27 cellular contexts compared by ENCODE assay signal in the genomic region with DNA sequence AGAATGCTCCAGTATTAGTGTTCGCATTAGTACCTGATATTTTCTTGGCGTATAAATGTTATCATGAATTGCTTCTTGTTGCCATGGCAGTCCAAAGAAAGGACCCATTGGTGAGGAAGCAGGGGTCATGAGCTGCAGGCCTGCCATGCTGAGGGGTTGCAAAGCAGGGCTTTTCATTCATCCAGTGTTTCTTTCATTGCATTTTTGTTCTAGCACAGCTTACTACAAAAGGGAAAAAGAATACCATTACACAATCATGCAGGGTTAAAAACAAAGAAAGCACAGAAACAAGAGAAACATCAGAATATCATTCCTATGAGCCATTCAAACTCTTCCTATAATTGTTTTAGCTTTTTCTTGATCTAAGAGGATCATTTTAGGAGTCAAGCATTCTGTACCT. TPM values are rescaled to one million over a fixed set of nuclear protein-coding genes. Genes with fewer than 3 reads are reported as not detected.
DNase-seq lines count a peak whose midpoint lies in the region; ATAC-seq and TF ChIP-seq lines count a peak whose summit lies in the region.
"Had no signal": no experiment of that assay in that cellular context is flagged by ENCODE, and none has a peak within 500 bp of the region (broad histone marks: within the 10 kb centered on the region; RNA-seq: fewer than 3 reads in every experiment).

No MANE protein-coding gene starts in this region.

- H3K27ac ChIP-seq in endodermal cell (ENCODE audit: low read depth, low read length), result peak overlapping the region; percentile 90
- H3K27ac ChIP-seq: breast epithelium, Peyer's patch, right lobe of liver had no signal

- POLR2A ChIA-PET in naive thymus-derived CD8-positive, alpha-beta T cell (lab: Charles Lee), result no interaction called here

- H3K27ac Mint-ChIP-seq in endodermal cell (no peak overlapping the region), neural crest cell (ENCODE audit: unreplicated experiment) (peak overlapping the region; percentile 96), natural killer cell (peak overlapping the region in 1 of 2 donors; percentile 16)
- peak overlapping the region in 2 of 10 donors; percentile 54 to 74 for H3K27ac Mint-ChIP-seq in naive thymus-derived CD8-positive, alpha-beta T cell
- H3K27ac Mint-ChIP-seq: activated CD4-positive, alpha-beta memory T cell treated with anti-CD3 and anti-CD28 coated beads, Interleukin-2, amount 10 ng/mL, durations not matched to agents 7 days and 5 days; stimulated activated naive CD8-positive, alpha-beta T cell treated with anti-CD3 and anti-CD28 coated beads, Interleukin-15, Interleukin-2, amounts not matched to agents 100 ng/mL and 50 ng/mL, for 24 hours; T-cell had no signal

- TF ChIP-seq CTCF in endodermal cell (conservative IDR thresholded peaks at IDR 0.05) (no peak), neural crest cell (conservative IDR thresholded peaks at IDR 0.05) (no peak), natural killer cell (IDR thresholded peaks at IDR 0.05) (no peak)

- peaks cover 33% of the 10 kb centered on the region for H3K4me1 ChIP-seq in adipocyte (ENCODE audit: control insufficient read depth, insufficient read depth, low read length)
- peaks cover 9% of the 10 kb centered on the region for H3K4me1 ChIP-seq in endodermal cell (ENCODE audit: control insufficient read depth, insufficient read depth, low read length)
- H3K4me1 ChIP-seq: BE2C, breast epithelium, Caco-2 had no signal

- 40 to 90% methylated on average over 1 to 2 of the region's 2 CpGs for WGBS in endodermal cell (ENCODE audit: insufficient coverage in 1 of 2, insufficient read length in 1 of 2), 2 experiments

- H3K36me3 ChIP-seq in adipocyte (ENCODE audit: control insufficient read depth, insufficient read depth, low read length, severe bottlenecking) (peaks cover 46% of the 10 kb centered on the region), endodermal cell (ENCODE audit: control insufficient read depth, insufficient read depth, low read length) (peaks cover 65% of the 10 kb centered on the region)
- H3K36me3 ChIP-seq: breast epithelium had no signal

- H3K4me1 Mint-ChIP-seq in endodermal cell (peaks cover 14% of the 10 kb centered on the region), neural crest cell (peaks cover 65% of the 10 kb centered on the region), natural killer cell (peaks cover 46 to 54% of the 10 kb centered on the region in 2 donors)
- peaks cover 30 to 57% (median 48%) of the 10 kb centered on the region in 4 donors for H3K4me1 Mint-ChIP-seq in naive thymus-derived CD8-positive, alpha-beta T cell

- H3K9me3 ChIP-seq in adipocyte (ENCODE audit: control insufficient read depth, low read length) (no peaks in the 10 kb centered on the region), endodermal cell (ENCODE audit: control insufficient read depth, low read length) (no peaks in the 10 kb centered on the region)
- H3K9me3 ChIP-seq: BE2C, breast epithelium, Caco-2, Peyer's patch, right lobe of liver had no signal

- H3K27me3 ChIP-seq in adipocyte (replicated peaks; ENCODE audit: control insufficient read depth, insufficient read depth, low read length) (no peaks in the 10 kb centered on the region), endodermal cell (ENCODE audit: control insufficient read depth, insufficient read depth, low read length, poor library complexity, severe bottlenecking) (no peaks in the 10 kb centered on the region)
- H3K27me3 ChIP-seq: BE2C, breast epithelium, Peyer's patch, right lobe of liver had no signal

- ATAC-seq in natural killer cell, result no peak
- no peak for ATAC-seq in naive thymus-derived CD8-positive, alpha-beta T cell
- ATAC-seq: GM12878, right lobe of liver, T-cell had no signal

- peak; percentile 69 for DNase-seq in Ammon's horn (ENCODE audit: low spot score)
- DNase-seq in adipocyte (ENCODE audit: low read depth), result peak; percentile 45
- no peak for DNase-seq in endodermal cell
- peak; percentile 26 for DNase-seq in neural crest cell (ENCODE audit: low read depth, low spot score)
- DNase-seq in natural killer cell, result no peak
- DNase-seq in COLO668 (lab: John Stamatoyannopoulos, UW; ENCODE audit: unreplicated experiment), result no peak
- no peak for DNase-seq in naive thymus-derived CD8-positive, alpha-beta T cell
- DNase-seq in DMS53 treated with DMSO at 0.1 percent for 48 hours (lab: John Stamatoyannopoulos, UW; ENCODE audit: unreplicated experiment), result no peak
- DNase-seq: activated CD4-positive, alpha-beta memory T cell treated with anti-CD3 and anti-CD28 coated beads, Interleukin-2, amount 10 ng/mL, durations not matched to agents 7 days and 5 days; activated effector memory CD4-positive, alpha-beta T cell treated with Interleukin-2 at 50 U/mL for 16 hours; BE2C; Caco-2; cortex of kidney; DND-41; H7; NCI-H1092 treated with DMSO at 0.1 percent for 48 hours; NCI-H1930; NCI-H526 treated with DMSO at 0.1 percent for 48 hours; Peyer's patch; right lobe of liver; SIG-M5; T-cell; trophoblast cell had no signal

- intact Hi-C loops in natural killer cell (cut with micrococcal nuclease), result no loop called here

- no peak overlapping the region for H3K9ac ChIP-seq in adipocyte (ENCODE audit: low read length)
- no peak overlapping the region for H3K9ac ChIP-seq in endodermal cell (ENCODE audit: extremely low read depth, low read length, poor library complexity, severe bottlenecking)

- H3K4me3 ChIP-seq in adipocyte (ENCODE audit: low read length) (no peak overlapping the region), endodermal cell (ENCODE audit: low read length) (no peak overlapping the region)
- H3K4me3 ChIP-seq: breast epithelium, GM12878, Peyer's patch, right lobe of liver had no signal

- no peaks in the 10 kb centered on the region for H3K9me3 Mint-ChIP-seq in endodermal cell
- no peaks in the 10 kb centered on the region for H3K9me3 Mint-ChIP-seq in neural crest cell
- H3K9me3 Mint-ChIP-seq in natural killer cell, result no peaks in the 10 kb centered on the region
- H3K9me3 Mint-ChIP-seq in naive thymus-derived CD8-positive, alpha-beta T cell, result no peaks in the 10 kb centered on the region
- H3K9me3 Mint-ChIP-seq: activated CD4-positive, alpha-beta memory T cell treated with anti-CD3 and anti-CD28 coated beads, Interleukin-2, amount 10 ng/mL, durations not matched to agents 7 days and 5 days; nephron; stimulated activated naive CD8-positive, alpha-beta T cell treated with anti-CD3 and anti-CD28 coated beads, Interleukin-15, Interleukin-2, amounts not matched to agents 100 ng/mL and 50 ng/mL, for 24 hours; T-cell had no signal

- H3K27me3 Mint-ChIP-seq in endodermal cell (ENCODE audit: insufficient read depth) (no peaks in the 10 kb centered on the region), neural crest cell (ENCODE audit: low read depth) (no peaks in the 10 kb centered on the region), natural killer cell (ENCODE audit: low read depth in 2 of 2) (no peaks in the 10 kb centered on the region)
- no peaks in the 10 kb centered on the region for H3K27me3 Mint-ChIP-seq in naive thymus-derived CD8-positive, alpha-beta T cell
- H3K27me3 Mint-ChIP-seq: activated CD4-positive, alpha-beta memory T cell treated with anti-CD3 and anti-CD28 coated beads, Interleukin-2, amount 10 ng/mL, durations not matched to agents 7 days and 5 days; stimulated activated naive CD8-positive, alpha-beta T cell treated with anti-CD3 and anti-CD28 coated beads, Interleukin-15, Interleukin-2, amounts not matched to agents 100 ng/mL and 50 ng/mL, for 24 hours; T-cell had no signal

- H3K4me3 Mint-ChIP-seq in endodermal cell, result no peak overlapping the region
- H3K4me3 Mint-ChIP-seq in neural crest cell, result peak overlapping the region; percentile 88
- H3K4me3 Mint-ChIP-seq in natural killer cell, result no peak overlapping the region
- no peak overlapping the region for H3K4me3 Mint-ChIP-seq in naive thymus-derived CD8-positive, alpha-beta T cell
- H3K4me3 Mint-ChIP-seq: activated CD4-positive, alpha-beta memory T cell treated with anti-CD3 and anti-CD28 coated beads, Interleukin-2, amount 10 ng/mL, durations not matched to agents 7 days and 5 days; nephron; stimulated activated naive CD8-positive, alpha-beta T cell treated with anti-CD3 and anti-CD28 coated beads, Interleukin-15, Interleukin-2, amounts not matched to agents 100 ng/mL and 50 ng/mL, for 24 hours; T-cell had no signal

- H3K36me3 Mint-ChIP-seq in endodermal cell (ENCODE audit: low read depth) (peaks cover 26% of the 10 kb centered on the region), neural crest cell (ENCODE audit: low read depth) (peaks cover 9% of the 10 kb centered on the region), natural killer cell (peaks cover 24% of the 10 kb centered on the region)
- peaks cover 0 to 74% (median 17%) of the 10 kb centered on the region in 3 donors for H3K36me3 Mint-ChIP-seq in naive thymus-derived CD8-positive, alpha-beta T cell

RNA-seq across cellular contexts. Expression of a gene that starts 24.0 kb away (rescaled TPM):
- 10 to 100 TPM; 66.1 to 69.2 TPM for total RNA-seq in endodermal cell
- 53.6 TPM for polyA plus RNA-seq in endodermal cell (2013, experiment 1 of 2)
- polyA plus RNA-seq in endodermal cell (2013, experiment 2 of 2), result 53.5 TPM
- 104 and 115 TPM in 2 replicates for total RNA-seq in neural crest cell
- total RNA-seq in natural killer cell, result 10 to 100 TPM; 47.7 to 59.3 (median 52.9) TPM
- 10 to 100 TPM; 64.2 to 68.2 TPM for total RNA-seq in naive thymus-derived CD8-positive, alpha-beta T cell
- polyA plus RNA-seq in naive thymus-derived CD8-positive, alpha-beta T cell, result 10 to 100 TPM in 1 of 3 donors, 1 to 10 TPM in 2; 9.4 to 10.1 (median 10.0) TPM

Comparison
In these comparisons a context has a peak if more than half of its experiments do, and no peak if none do; other contexts are left out.
1. DNase-seq: peak in Ammon's horn (single experiment), adipocyte (single experiment) and neural crest cell (single experiment); none in endodermal cell (single experiment), natural killer cell (single experiment), COLO668 (single experiment), naive thymus-derived CD8-positive, alpha-beta T cell (0 of 10) and DMS53 treated with DMSO at 0.1 percent for 48 hours (single experiment).